ENCODE assay signal across 8 cellular contexts in the genomic region with DNA sequence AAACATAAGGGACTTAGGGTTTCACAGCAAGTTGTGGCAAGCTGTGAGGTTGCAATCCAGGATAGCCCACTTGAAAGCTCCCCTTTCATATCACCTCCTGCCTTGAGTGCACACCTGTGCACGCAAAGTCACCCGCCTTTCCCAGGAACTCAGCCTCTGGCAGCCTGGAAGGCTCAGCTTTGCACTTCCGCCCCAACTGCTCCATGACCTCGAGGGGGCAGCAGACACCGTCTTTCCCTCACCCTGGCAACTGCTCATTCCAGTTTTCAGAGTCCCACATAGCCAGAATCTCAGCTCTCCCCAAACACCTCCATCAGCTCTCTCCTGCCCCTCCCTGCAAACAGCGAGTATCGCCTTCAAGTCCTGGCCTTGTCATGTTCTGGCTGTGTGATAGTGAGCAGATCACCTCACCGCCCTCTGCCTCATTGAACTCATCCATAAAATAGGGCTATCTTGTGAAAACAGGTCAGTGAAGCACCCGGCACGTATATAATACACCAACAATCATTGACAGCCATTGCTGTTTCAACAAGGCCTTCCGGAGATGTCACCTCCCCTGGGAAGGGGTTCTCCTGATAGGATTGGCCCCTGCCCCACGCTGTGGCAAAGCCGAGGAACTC. TPM values are rescaled to one million over a fixed set of nuclear protein-coding genes. Genes with fewer than 3 reads are reported as not detected.
A peak's percentile ranks its signal among the peaks of the same experiment; 100 is the strongest.
DNase-seq lines count a peak whose midpoint lies in the region; ATAC-seq and TF ChIP-seq lines count a peak whose summit lies in the region.

No MANE protein-coding gene starts in this region.

- no peak overlapping the region for H3K4me3 Mint-ChIP-seq in activated T-cell treated with anti-CD3 and anti-CD28 coated beads, Interleukin-2, amount 50 U/mL, for 72 hours
- peak overlapping the region; percentile 3 for H3K4me3 Mint-ChIP-seq in neural crest cell

- H3K9me3 ChIP-seq in stomach = no peaks in the 10 kb centered on the region

- H3K9me3 Mint-ChIP-seq in activated T-cell treated with anti-CD3 and anti-CD28 coated beads, Interleukin-2, amount 50 U/mL, for 72 hours = no peaks in the 10 kb centered on the region
- H3K9me3 Mint-ChIP-seq in neural crest cell = no peaks in the 10 kb centered on the region

- no peak for TF ChIP-seq POLR2A in stomach (IDR thresholded peaks at IDR 0.05)

- no peaks in the 10 kb centered on the region for H3K27me3 Mint-ChIP-seq in activated T-cell treated with anti-CD3 and anti-CD28 coated beads, Interleukin-2, amount 50 U/mL, for 72 hours (ENCODE audit: low read depth)
- peaks cover 12% of the 10 kb centered on the region for H3K27me3 Mint-ChIP-seq in neural crest cell (ENCODE audit: low read depth)

- TF ChIP-seq EP300 in stomach (IDR thresholded peaks at IDR 0.05) = no peak

- no peak overlapping the region for H3K27ac ChIP-seq in stomach

- H3K4me1 ChIP-seq in stomach = peaks cover 30 to 47% (median 41%) of the 10 kb centered on the region in 4 donors

- H3K36me3 ChIP-seq in stomach = no peaks in the 10 kb centered on the region

- intact Hi-C loops in stomach (cut with DNase I; ENCODE audit: low total_unique reads) = loop anchor here (10.0 kb wide), 1 partner anchor 323 kb away; no protein-coding TSS in a partner anchor

- H3K4me3 ChIP-seq in fibroblast of mammary gland (ENCODE audit: control insufficient read depth, low read depth, low read length) (no peak overlapping the region), stomach (no peak overlapping the region)

- no peaks in the 10 kb centered on the region for H3K36me3 Mint-ChIP-seq in activated T-cell treated with anti-CD3 and anti-CD28 coated beads, Interleukin-2, amount 50 U/mL, for 72 hours (ENCODE audit: insufficient read depth in 2 of 2)
- no peaks in the 10 kb centered on the region for H3K36me3 Mint-ChIP-seq in neural crest cell (ENCODE audit: low read depth)

- TF ChIP-seq CTCF in fibroblast of mammary gland (conservative IDR thresholded peaks at IDR 0.05; ENCODE audit: control insufficient read depth, insufficient read depth, low read depth, low read length) = peak; percentile 96
- peak; percentile 98 for TF ChIP-seq CTCF in neural crest cell (conservative IDR thresholded peaks at IDR 0.05)
- TF ChIP-seq CTCF in stomach (IDR thresholded peaks at IDR 0.05) = peak in 5 of 7 experiments; percentile 78 to 98 (median 87)

- no peaks in the 10 kb centered on the region for H3K27me3 ChIP-seq in stomach

- peak; percentile 16 to 29 for ATAC-seq in activated T-cell treated with anti-CD3 and anti-CD28 coated beads, Interleukin-2, amount 50 U/mL, for 72 hours (replicated peaks in 1 of 2)
- no peak for ATAC-seq in GM21360 (IDR thresholded peaks at IDR 0.05; ENCODE audit: unreplicated experiment)

- WGBS in stomach, 5 donors = 28 to 38% (median 32%) methylated on average over 13 of the region's 13 CpGs

- H3K27ac Mint-ChIP-seq in activated T-cell treated with anti-CD3 and anti-CD28 coated beads, Interleukin-2, amount 50 U/mL, for 72 hours = no peak overlapping the region
- no peak overlapping the region for H3K27ac Mint-ChIP-seq in neural crest cell (ENCODE audit: unreplicated experiment)

- peaks cover 46% of the 10 kb centered on the region for H3K4me1 Mint-ChIP-seq in activated T-cell treated with anti-CD3 and anti-CD28 coated beads, Interleukin-2, amount 50 U/mL, for 72 hours (ENCODE audit: low read depth)
- peaks cover 25% of the 10 kb centered on the region for H3K4me1 Mint-ChIP-seq in neural crest cell

- DNase-seq in EL (peak; percentile 88), M059J (ENCODE audit: low read depth) (peak; percentile 90), RPMI7951 (ENCODE audit: low read depth) (peak; percentile 81), fibroblast of mammary gland (ENCODE audit: low read depth) (peak; percentile 82), neural crest cell (ENCODE audit: low read depth, low spot score) (peak; percentile 90), stomach (peak; percentile 89)
- peak; percentile 80 to 82 for DNase-seq in activated T-cell treated with anti-CD3 and anti-CD28 coated beads, Interleukin-2, amount 50 U/mL, for 72 hours

RNA-seq across cellular contexts. Expression of gene EPB41, which starts 32.2 kb away (rescaled TPM):
- 16.2 and 23.2 TPM in 2 replicates for total RNA-seq in M059J (2014; rRNA removed; shearing (Covaris generic))
- total RNA-seq in RPMI7951 (2014; rRNA removed; shearing (Covaris generic)) = 12.1 and 12.8 TPM in 2 replicates
- 100 to 1,000 TPM in 1 of 2 donors, 10 to 100 TPM in 1; 73.3 to 109 TPM for total RNA-seq in activated T-cell treated with anti-CD3 and anti-CD28 coated beads, Interleukin-2, amount 50 U/mL, for 72 hours
- 108 and 119 TPM in 2 replicates for total RNA-seq in neural crest cell
- 100 to 1,000 TPM in 1 of 5 donors, 10 to 100 TPM in 4; 40.3 to 112 (median 59.5) TPM for total RNA-seq in stomach
- polyA plus RNA-seq in stomach = 10 to 100 TPM in 2 of 3 donors, 1 to 10 TPM in 1; 6.4 to 17.3 (median 12.2) TPM
